13 cellular contexts compared by ENCODE assay signal in the genomic region with DNA sequence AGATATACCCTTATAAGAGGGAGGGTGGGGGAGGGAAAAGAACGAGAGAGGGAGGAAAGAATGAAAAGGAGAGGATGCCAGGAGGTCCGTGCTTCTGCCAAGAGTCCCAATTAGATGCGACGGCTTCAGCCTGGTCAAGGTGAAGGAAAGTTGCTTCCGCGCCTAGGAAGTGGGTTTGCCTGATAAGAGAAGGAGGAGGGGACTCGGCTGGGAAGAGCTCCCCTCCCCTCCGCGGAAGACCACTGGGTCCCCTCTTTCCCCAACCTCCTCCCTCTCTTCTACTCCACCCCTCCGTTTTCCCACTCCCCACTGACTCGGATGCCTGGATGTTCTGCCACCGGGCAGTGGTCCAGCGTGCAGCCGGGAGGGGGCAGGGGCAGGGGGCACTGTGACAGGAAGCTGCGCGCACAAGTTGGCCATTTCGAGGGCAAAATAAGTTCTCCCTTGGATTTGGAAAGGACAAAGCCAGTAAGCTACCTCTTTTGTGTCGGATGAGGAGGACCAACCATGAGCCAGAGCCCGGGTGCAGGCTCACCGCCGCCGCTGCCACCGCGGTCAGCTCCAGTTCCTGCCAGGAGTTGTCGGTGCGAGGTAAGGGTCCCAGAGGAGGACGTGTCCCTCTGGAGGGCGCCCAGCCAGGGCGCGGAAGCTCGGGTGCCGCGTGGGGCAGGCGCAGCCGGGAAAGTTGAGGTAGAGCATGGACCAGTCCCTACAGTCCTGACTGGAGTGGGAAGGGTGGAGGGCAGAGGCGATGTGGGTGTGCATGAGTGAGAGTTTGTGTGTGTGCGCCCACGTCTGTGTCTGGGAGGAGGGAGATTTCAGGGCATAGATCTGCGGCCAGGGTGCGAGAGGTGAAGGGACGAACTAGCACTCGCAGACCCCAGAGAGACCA. TPM values are rescaled to one million over a fixed set of nuclear protein-coding genes. Genes with fewer than 3 reads are reported as not detected.
DNase-seq lines count a peak whose midpoint lies in the region; ATAC-seq and FAIRE-seq lines count a peak whose summit lies in the region.
"Had no signal": no experiment of that assay in that cellular context is flagged by ENCODE, and none has a peak within 500 bp of the region (broad histone marks: within the 10 kb centered on the region; RNA-seq: fewer than 3 reads in every experiment).

No MANE protein-coding gene starts in this region.

- no peak overlapping the region for H3K9ac ChIP-seq in rectal smooth muscle tissue (ENCODE audit: low read length)

- H3K4me1 ChIP-seq in rectal smooth muscle tissue (ENCODE audit: control insufficient read depth, insufficient read depth, low read length) (no peaks in the 10 kb centered on the region), small intestine (ENCODE audit: control insufficient read depth in 2 of 2, insufficient read depth in 1 of 2, low read depth in 1 of 2, low read length in 1 of 2) (no peaks in the 10 kb centered on the region)

- FAIRE-seq in small intestine (lab: Jason Lieb, UNC) = no peak
- FAIRE-seq: colon had no signal

- no peak for ATAC-seq in HG03521 (IDR thresholded peaks at IDR 0.05; ENCODE audit: unreplicated experiment)
- ATAC-seq in HG02642 (IDR thresholded peaks at IDR 0.05; ENCODE audit: poor library complexity, unreplicated experiment) = no peak

- H3K9me3 ChIP-seq in small intestine (ENCODE audit: control insufficient read depth, low read depth) = no peaks in the 10 kb centered on the region

- H3K36me3 ChIP-seq in rectal smooth muscle tissue (ENCODE audit: control insufficient read depth, insufficient read depth, low read length) (no peaks in the 10 kb centered on the region), small intestine (ENCODE audit: control insufficient read depth in 2 of 2, insufficient read depth in 2 of 2, low read length in 2 of 2) (no peaks in the 10 kb centered on the region)

- H3K27me3 ChIP-seq in rectal smooth muscle tissue (ENCODE audit: control insufficient read depth, insufficient read depth, low read length) = peaks cover 9% of the 10 kb centered on the region
- peaks cover 0 to 19% of the 10 kb centered on the region in 2 donors for H3K27me3 ChIP-seq in small intestine (ENCODE audit: control insufficient read depth in 2 of 2, insufficient read depth in 2 of 2, low read length in 2 of 2)

- H3K4me3 ChIP-seq in rectal smooth muscle tissue (ENCODE audit: low read length) (peak overlapping the region; percentile 47), small intestine (ENCODE audit: low read depth in 1 of 2, low read length in 2 of 2) (no peak overlapping the region)

- no peak overlapping the region for H3K27ac ChIP-seq in rectal smooth muscle tissue (ENCODE audit: low read depth, low read length)
- no peak overlapping the region for H3K27ac ChIP-seq in small intestine (ENCODE audit: low read depth in 1 of 2, low read length in 1 of 2)
- H3K27ac ChIP-seq: C4-2B had no signal

- DNase-seq in ELF-1 (ENCODE audit: low read depth, low spot score) (peak; percentile 40), astrocyte of the hippocampus (ENCODE audit: low read depth, low spot score) (peak; percentile 26), iPS-NIHi7 (ENCODE audit: extremely low spot score) (peak; percentile 35), small intestine (no peak), cerebellar cortex (ENCODE audit: low spot score) (no peak)
- DNase-seq: NCI-H2029; SHP77; stimulated activated CD4-positive, alpha-beta T cell treated with anti-CD3 and anti-CD28 coated beads, Interleukin-2, amount 100 ng/mL, for 24 hours had no signal

- 2 to 11% (median 6%) methylated on average over 38 to 42 of the region's 42 CpGs for WGBS in small intestine, 3 donors

RNA-seq across cellular contexts. Expression of gene GRM3, which starts 0.8 kb away (rescaled TPM):
- under 1 TPM in 1 of 3 donors, not detected in 2; 0.27 TPM for polyA plus RNA-seq in small intestine

Comparison
In these comparisons a context has a peak if more than half of its experiments do, and no peak if none do; other contexts are left out.
1. DNase-seq: peak in ELF-1 (single experiment), astrocyte of the hippocampus (single experiment) and iPS-NIHi7 (single experiment); none in small intestine (single experiment) and cerebellar cortex (single experiment).